8 cellular contexts compared by ENCODE assay signal in genomic region chr11:75241906-75242644, GRCh38.
DNase-seq lines count a peak whose midpoint lies in the region; ATAC-seq lines count a peak whose summit lies in the region.

No MANE protein-coding gene starts in this region.

- peak overlapping the region; percentile 7 for H3K27ac Mint-ChIP-seq in T-helper 2 cell treated with Interferon-gamma antibody and Interleukin-4, amounts not matched to agents 5 μg/mL and 100 μg/mL, for 36 hours
- H3K27ac Mint-ChIP-seq in stimulated activated naive CD8-positive, alpha-beta T cell treated with anti-CD3 and anti-CD28 coated beads, Interleukin-15, Interleukin-2, amounts not matched to agents 100 ng/mL and 50 ng/mL, for 24 hours, result no peak overlapping the region

- H3K4me3 ChIP-seq in iPS-11a (ENCODE audit: low read depth, low read length), result peak overlapping the region; percentile 41

- H3K9me3 Mint-ChIP-seq in T-helper 2 cell treated with Interferon-gamma antibody and Interleukin-4, amounts not matched to agents 5 μg/mL and 100 μg/mL, for 36 hours, result no peaks in the 10 kb centered on the region
- no peaks in the 10 kb centered on the region for H3K9me3 Mint-ChIP-seq in stimulated activated naive CD8-positive, alpha-beta T cell treated with anti-CD3 and anti-CD28 coated beads, Interleukin-15, Interleukin-2, amounts not matched to agents 100 ng/mL and 50 ng/mL, for 24 hours

- H3K4me3 Mint-ChIP-seq in T-helper 2 cell treated with Interferon-gamma antibody and Interleukin-4, amounts not matched to agents 5 μg/mL and 100 μg/mL, for 36 hours, result peak overlapping the region; percentile 79
- peak overlapping the region; percentile 73 for H3K4me3 Mint-ChIP-seq in stimulated activated naive CD8-positive, alpha-beta T cell treated with anti-CD3 and anti-CD28 coated beads, Interleukin-15, Interleukin-2, amounts not matched to agents 100 ng/mL and 50 ng/mL, for 24 hours

- ATAC-seq in HG03095 (IDR thresholded peaks at IDR 0.05; ENCODE audit: unreplicated experiment) (no peak), GM18873 (IDR thresholded peaks at IDR 0.05; ENCODE audit: low FRiP score, unreplicated experiment) (no peak)

- no peaks in the 10 kb centered on the region for H3K36me3 Mint-ChIP-seq in T-helper 2 cell treated with Interferon-gamma antibody and Interleukin-4, amounts not matched to agents 5 μg/mL and 100 μg/mL, for 36 hours (ENCODE audit: low read depth)
- no peaks in the 10 kb centered on the region for H3K36me3 Mint-ChIP-seq in stimulated activated naive CD8-positive, alpha-beta T cell treated with anti-CD3 and anti-CD28 coated beads, Interleukin-15, Interleukin-2, amounts not matched to agents 100 ng/mL and 50 ng/mL, for 24 hours (ENCODE audit: low read depth)

- DNase-seq in NCI-H82 (lab: John Stamatoyannopoulos, UW) (peak; percentile 51), NCI-H82 treated with DMSO at 0.1 percent for 48 hours (lab: John Stamatoyannopoulos, UW; ENCODE audit: unreplicated experiment) (no peak), GM19240 (ENCODE audit: insufficient read length, low spot score) (no peak)
- DNase-seq in T-helper 2 cell treated with Interferon-gamma antibody and Interleukin-4, amounts not matched to agents 5 μg/mL and 100 μg/mL, for 36 hours (ENCODE audit: low spot score), result no peak

- peaks cover 51% of the 10 kb centered on the region for H3K27me3 Mint-ChIP-seq in T-helper 2 cell treated with Interferon-gamma antibody and Interleukin-4, amounts not matched to agents 5 μg/mL and 100 μg/mL, for 36 hours (ENCODE audit: low read depth)
- peaks cover 41% of the 10 kb centered on the region for H3K27me3 Mint-ChIP-seq in stimulated activated naive CD8-positive, alpha-beta T cell treated with anti-CD3 and anti-CD28 coated beads, Interleukin-15, Interleukin-2, amounts not matched to agents 100 ng/mL and 50 ng/mL, for 24 hours

- peaks cover 5% of the 10 kb centered on the region for H3K4me1 Mint-ChIP-seq in T-helper 2 cell treated with Interferon-gamma antibody and Interleukin-4, amounts not matched to agents 5 μg/mL and 100 μg/mL, for 36 hours (ENCODE audit: low read depth)
- H3K4me1 Mint-ChIP-seq in stimulated activated naive CD8-positive, alpha-beta T cell treated with anti-CD3 and anti-CD28 coated beads, Interleukin-15, Interleukin-2, amounts not matched to agents 100 ng/mL and 50 ng/mL, for 24 hours (ENCODE audit: low read depth), result peaks cover 13% of the 10 kb centered on the region
